1 cellular context compared by ENCODE assay signal in the genomic region with DNA sequence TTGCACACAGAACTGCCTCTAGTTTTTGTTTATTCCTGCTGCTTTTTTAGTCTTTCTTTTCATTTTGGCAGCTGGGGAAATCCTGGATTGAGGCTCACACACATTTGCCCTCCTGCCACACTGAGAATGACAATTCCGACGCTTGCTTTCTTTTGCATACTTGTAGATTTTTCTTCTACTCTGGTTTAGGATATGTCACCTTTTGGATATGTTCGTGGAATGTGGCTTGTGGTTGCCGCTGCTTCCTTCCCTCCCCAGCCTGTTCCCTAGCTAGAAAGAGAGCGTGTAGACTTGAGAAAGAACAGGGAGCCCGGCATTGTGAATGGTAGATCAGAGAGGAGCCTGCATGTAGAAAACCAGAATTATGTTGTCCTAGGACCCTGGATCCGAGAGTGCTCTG.
TF ChIP-seq lines count a peak whose summit lies in the region.

No MANE protein-coding gene starts in this region.

TF ChIP-seq in H1, 55 proteins besides CTCF, POLR2A, EP300 and RAD21 (continued from another document):
- TF ChIP-seq HDAC2 (IDR thresholded peaks at IDR 0.05; ENCODE audit: borderline replicate concordance in 1 of 2, low read depth in 2 of 2, low read length in 2 of 2) (no peak), JUND (IDR thresholded peaks at IDR 0.05; ENCODE audit: low read length) (no peak), KDM5A (IDR thresholded peaks at IDR 0.05; ENCODE audit: low read length) (no peak), POLR2AphosphoS5 (IDR thresholded peaks at IDR 0.05; ENCODE audit: low read depth, low read length) (no peak), POU5F1 (IDR thresholded peaks at IDR 0.05; ENCODE audit: low read depth, low read length) (no peak), SP2 (IDR thresholded peaks at IDR 0.05; ENCODE audit: low read length) (no peak), YY1 (IDR thresholded peaks at IDR 0.05; ENCODE audit: low read depth, low read length) (no peak), CHD2 (IDR thresholded peaks at IDR 0.05; ENCODE audit: low read length) (no peak), NRF1 (IDR thresholded peaks at IDR 0.05; ENCODE audit: low read depth, low read length) (no peak)
